8 cellular contexts compared by ENCODE assay signal in genomic region chr2:61993422-61994024, GRCh38.
DNase-seq lines count a peak whose midpoint lies in the region; ATAC-seq and TF ChIP-seq lines count a peak whose summit lies in the region.

No MANE protein-coding gene starts in this region.

- WGBS in suprapubic skin: 70% methylated on average over 3 of the region's 3 CpGs

- TF ChIP-seq POLR2A in suprapubic skin (IDR thresholded peaks at IDR 0.05): no peak

- in situ Hi-C loops in astrocyte of the cerebellum (cut with HindIII; ENCODE audit: low sequenced_read_pairs): no loop called here

- H3K27me3 Mint-ChIP-seq in GM23338 (ENCODE audit: insufficient read depth, low read depth, poor library complexity): no peaks in the 10 kb centered on the region

- TF ChIP-seq EP300 in suprapubic skin (IDR thresholded peaks at IDR 0.05): no peak

- H3K9me2 ChIP-seq in GM23338 (ENCODE audit: insufficient read depth): no peaks in the 10 kb centered on the region

- no peaks in the 10 kb centered on the region for H3K4me1 ChIP-seq in GM23338 (ENCODE audit: insufficient read depth)
- H3K4me1 ChIP-seq in suprapubic skin: peaks cover 3% of the 10 kb centered on the region

- no peak overlapping the region for H3K4me3 Mint-ChIP-seq in GM23338

- no peaks in the 10 kb centered on the region for H3K79me2 ChIP-seq in GM23338 (replicated peaks; ENCODE audit: insufficient read depth)

- TF ChIP-seq CTCF in GM23338 (conservative IDR thresholded peaks at IDR 0.05; ENCODE audit: low read depth in 2 of 2): peak; percentile 84 to 90
- peak; percentile 80 for TF ChIP-seq CTCF in astrocyte of the cerebellum (IDR thresholded peaks at IDR 0.05; ENCODE audit: low read depth, low read length, missing control alignments)
- TF ChIP-seq CTCF in suprapubic skin (IDR thresholded peaks at IDR 0.05): peak; percentile 49 to 59

- H2AFZ ChIP-seq in GM23338: no peak overlapping the region

- H3K4me1 Mint-ChIP-seq in GM23338: peaks cover 7% of the 10 kb centered on the region

- no peaks in the 10 kb centered on the region for H4K20me1 ChIP-seq in GM23338 (replicated peaks; ENCODE audit: insufficient read depth)

- H3K9me3 ChIP-seq in suprapubic skin: no peaks in the 10 kb centered on the region

- H3K4me3 ChIP-seq in GM23338 (no peak overlapping the region), astrocyte of the cerebellum (ENCODE audit: low read depth, low read length) (no peak overlapping the region), suprapubic skin (no peak overlapping the region)

- ATAC-seq in GM23338: peak; percentile 80

- H3K9me3 Mint-ChIP-seq in GM23338: no peaks in the 10 kb centered on the region

- DNase-seq in D341Med (ENCODE audit: low spot score) (peak; percentile 47), GM23338 (ENCODE audit: low spot score) (peak; percentile 61), NCI-H446 treated with DMSO at 0.1 percent for 48 hours (lab: John Stamatoyannopoulos, UW) (peak; percentile 24), astrocyte of the cerebellum (ENCODE audit: low read depth) (peak; percentile 45), iPS-NIHi11 (ENCODE audit: low spot score) (peak; percentile 33), suprapubic skin (ENCODE audit: low spot score in 2 of 2) (no peak), mesenteric fat pad (ENCODE audit: low spot score) (no peak)
- no peak for DNase-seq in activated naive CD4-positive, alpha-beta T cell (lab: John Stamatoyannopoulos, UW)

- H3K36me3 Mint-ChIP-seq in GM23338 (ENCODE audit: low read depth): no peaks in the 10 kb centered on the region

- no peak overlapping the region for H3K4me2 ChIP-seq in GM23338

- no peak overlapping the region for H3K27ac ChIP-seq in GM23338 (ENCODE audit: low read depth)
- no peak overlapping the region for H3K27ac ChIP-seq in suprapubic skin

- H3K36me3 ChIP-seq in GM23338 (ENCODE audit: insufficient read depth): no peaks in the 10 kb centered on the region
- H3K36me3 ChIP-seq in suprapubic skin: no peaks in the 10 kb centered on the region

- H3K27ac Mint-ChIP-seq in GM23338: no peak overlapping the region

- no peaks in the 10 kb centered on the region for H3F3A ChIP-seq in GM23338 (replicated peaks; ENCODE audit: low read depth)

- H3K27me3 ChIP-seq in GM23338 (ENCODE audit: insufficient read depth) (no peaks in the 10 kb centered on the region), suprapubic skin (no peaks in the 10 kb centered on the region)

TF ChIP-seq in GM23338, 12 proteins besides CTCF, POLR2A, EP300 and RAD21:
- no peak for TF ChIP-seq REST (IDR thresholded peaks at IDR 0.05; ENCODE audit: unreplicated experiment)
TF ChIP-seq in GM23338: peak in this region for 0.

Comparison
In these comparisons a context has a peak if more than half of its experiments do, and no peak if none do; other contexts are left out.
1. DNase-seq: peak in D341Med (single experiment), GM23338 (single experiment), NCI-H446 treated with DMSO at 0.1 percent for 48 hours (single experiment), astrocyte of the cerebellum (single experiment) and iPS-NIHi11 (single experiment); none in suprapubic skin (0 of 2), mesenteric fat pad (single experiment) and activated naive CD4-positive, alpha-beta T cell (0 of 4).
2. Peak in every context shown above with its lines, with median percentiles within 50 percentile points of each other: CTCF ChIP-seq.